ENCODE assay signal across 23 cellular contexts in genomic region chr4:1953335-1953734, GRCh38.
"Had no signal": no experiment of that assay in that cellular context is flagged by ENCODE, and none has a peak within 500 bp of the region (broad histone marks: within the 10 kb centered on the region; RNA-seq: fewer than 3 reads in every experiment).

No MANE protein-coding gene starts in this region.

- H3K4me1 Mint-ChIP-seq: mesothelial cell of epicardium had no signal

- H3K4me3 ChIP-seq: coronary artery, dorsolateral prefrontal cortex, esophagus muscularis mucosa, gastroesophageal sphincter, heart left ventricle, hepatocyte, left lung, lower lobe of right lung, mucosa of descending colon had no signal

- DNase-seq: dermis blood vessel endothelial cell; dorsolateral prefrontal cortex; effector CD4-positive, alpha-beta T cell; effector memory CD4-positive, alpha-beta T cell; foreskin keratinocyte; heart left ventricle; hypothalamus; immature natural killer cell; islet precursor cell; left cardiac atrium; left lung; left ventricle myocardium superior; lower lobe of right lung; mesenchymal stem cell; mucosa of descending colon had no signal

- ATAC-seq: foreskin keratinocyte, gastroesophageal sphincter, heart left ventricle, left cardiac atrium, left lung, left ventricle myocardium superior, lower lobe of right lung had no signal

- H3K4me1 ChIP-seq: esophagus muscularis mucosa, foreskin keratinocyte, gastroesophageal sphincter, heart left ventricle, left lung, lower lobe of right lung had no signal

- H3K27ac ChIP-seq: coronary artery, esophagus muscularis mucosa, foreskin keratinocyte, gastroesophageal sphincter, heart left ventricle, hepatocyte, left lung, lower lobe of right lung had no signal

- H3K9me3 ChIP-seq: esophagus muscularis mucosa, gastroesophageal sphincter, heart left ventricle, left lung, lower lobe of right lung, mucosa of descending colon had no signal

- H3K9me3 Mint-ChIP-seq: immature natural killer cell, mesothelial cell of epicardium had no signal

- H3K4me3 Mint-ChIP-seq: immature natural killer cell, mesothelial cell of epicardium had no signal

- H3K27me3 ChIP-seq: dorsolateral prefrontal cortex, esophagus muscularis mucosa, foreskin keratinocyte, gastroesophageal sphincter, heart left ventricle, hepatocyte, left lung had no signal

- H3K27ac Mint-ChIP-seq: immature natural killer cell, mesothelial cell of epicardium had no signal

- FAIRE-seq: colon, endothelial cell of umbilical vein, frontal cortex had no signal
